In genomic region chr17:42537156-42537805, GRCh38 we compare ENCODE assay signal across 1 cellular context.
TF ChIP-seq lines count a peak whose summit lies in the region.

No MANE protein-coding gene starts in this region.

TF ChIP-seq in liver, 16 proteins besides CTCF, POLR2A, EP300 and RAD21 (continued from another document):
- TF ChIP-seq REST (IDR thresholded peaks at IDR 0.05) (no peak), NR2F2 (IDR thresholded peaks at IDR 0.05) (no peak), RXRA (IDR thresholded peaks at IDR 0.05) (no peak), GABPA (IDR thresholded peaks at IDR 0.05 in 1 of 2, conservative IDR thresholded peaks at IDR 0.05 in 1 of 2) (no peak), EGR1 (IDR thresholded peaks at IDR 0.05; ENCODE audit: low read depth in 2 of 2) (no peak), FOXA1 (IDR thresholded peaks at IDR 0.05) (no peak), YY1 (IDR thresholded peaks at IDR 0.05) (no peak), FOXA2 (IDR thresholded peaks at IDR 0.05) (no peak), MAX (IDR thresholded peaks at IDR 0.05) (no peak), JUND (IDR thresholded peaks at IDR 0.05) (no peak), TAF1 (conservative IDR thresholded peaks at IDR 0.05) (no peak)
